ENCODE assay signal across 8 cellular contexts in genomic region chr22:31944700-31945477, GRCh38. TPM values are rescaled to one million over a fixed set of nuclear protein-coding genes. Genes with fewer than 3 reads are reported as not detected.
DNase-seq lines count a peak whose midpoint lies in the region; ATAC-seq, FAIRE-seq and TF ChIP-seq lines count a peak whose summit lies in the region.

No MANE protein-coding gene starts in this region.

- TF ChIP-seq POLR2A in body of pancreas (IDR thresholded peaks at IDR 0.05) = peak in 1 of 3 donors; percentile 43

- H3K4me3 ChIP-seq in body of pancreas = peak overlapping the region; percentile 55 to 71
- H3K4me3 ChIP-seq in keratinocyte (ENCODE audit: control insufficient read depth in 2 of 3, extremely low read depth in 1 of 3, insufficient read depth in 2 of 3, low read depth in 1 of 3, low read length in 3 of 3) = peak overlapping the region; percentile 94 to 98 (median 94)

- peak overlapping the region; percentile 99 for H3K4me2 ChIP-seq in keratinocyte (ENCODE audit: control insufficient read depth, extremely low read depth, insufficient read depth, low read depth, low read length)

- H3K27ac ChIP-seq in body of pancreas (peak overlapping the region; percentile 91 to 98 (median 96)), keratinocyte (ENCODE audit: control insufficient read depth, insufficient read depth, low read length) (peak overlapping the region; percentile 91)

- H4K20me1 ChIP-seq in keratinocyte (ENCODE audit: control insufficient read depth, extremely low read depth, insufficient read depth, low read length) = peaks cover 16% of the 10 kb centered on the region

- intact Hi-C loops in body of pancreas (cut with DNase I) = no loop called here

- H3K36me3 ChIP-seq in body of pancreas (replicated peaks in 1 of 2; ENCODE audit: insufficient read depth in 1 of 2, low read depth in 2 of 2) (no peaks in the 10 kb centered on the region), keratinocyte (ENCODE audit: control insufficient read depth in 2 of 2, extremely low read depth in 1 of 2, insufficient read depth in 2 of 2, low read length in 2 of 2) (peaks cover 10 to 29% of the 10 kb centered on the region in 2 experiments)

- 0 to 1% methylated on average over 17 to 36 of the region's 77 CpGs for WGBS in body of pancreas, 2 donors

- peaks cover 36% of the 10 kb centered on the region for H3K4me1 ChIP-seq in body of pancreas
- peaks cover 27% of the 10 kb centered on the region for H3K4me1 ChIP-seq in keratinocyte (ENCODE audit: control insufficient read depth, extremely low read depth, insufficient read depth, low read length)

- peak; percentile 15 for ATAC-seq in HG02870 (IDR thresholded peaks at IDR 0.05; ENCODE audit: unreplicated experiment)
- peak; percentile 36 for ATAC-seq in body of pancreas
- ATAC-seq in GM18870 (IDR thresholded peaks at IDR 0.05; ENCODE audit: unreplicated experiment) = no peak

- peak; percentile 29 for FAIRE-seq in keratinocyte (lab: Jason Lieb, UNC)

- no peaks in the 10 kb centered on the region for H3K9me1 ChIP-seq in keratinocyte (ENCODE audit: control insufficient read depth, extremely low read depth, insufficient read depth, low read length)

- peak; percentile 28 for DNase-seq in NCI-H2029 (lab: John Stamatoyannopoulos, UW)
- DNase-seq in NCI-H2029 treated with DMSO at 0.1 percent for 48 hours (lab: John Stamatoyannopoulos, UW) = no peak
- DNase-seq in RPMI8226 = peak; percentile 34
- DNase-seq in body of pancreas = peak in 3 of 4 donors; percentile 41 to 60 (median 55)
- no peak for DNase-seq in keratinocyte (ENCODE audit: low read depth, low spot score)
- DNase-seq in stimulated activated CD4-positive, alpha-beta T cell treated with anti-CD3 and anti-CD28 coated beads, Interleukin-1b, Interleukin-23, amount 100 ng/mL, for 4 hours (ENCODE audit: low read depth in 2 of 2) = peak; percentile 7 to 29

- H3K9me3 ChIP-seq in body of pancreas (no peaks in the 10 kb centered on the region), keratinocyte (ENCODE audit: control insufficient read depth, low read depth, low read length) (no peaks in the 10 kb centered on the region)

- dilution Hi-C loops in keratinocyte (cut with MboI; ENCODE audit: extremely low pct_ligation_motif_present, low sequenced_read_pairs) = no loop called here

- H3K9ac ChIP-seq in keratinocyte (ENCODE audit: control insufficient read depth, extremely low read depth, insufficient read depth, low read length) = peak overlapping the region; percentile 95

- H3K27me3 ChIP-seq in body of pancreas (no peaks in the 10 kb centered on the region), keratinocyte (ENCODE audit: control insufficient read depth, extremely low read depth, insufficient read depth, low read length) (no peaks in the 10 kb centered on the region)

- peaks cover 54% of the 10 kb centered on the region for H3K79me2 ChIP-seq in keratinocyte (ENCODE audit: control insufficient read depth, insufficient read depth, low read length)

- TF ChIP-seq CTCF in body of pancreas (IDR thresholded peaks at IDR 0.05) (peak in 1 of 7 experiments; percentile 10), keratinocyte (optimal IDR thresholded peaks at IDR 0.05 in 1 of 3, IDR thresholded peaks at IDR 0.05 in 1 of 3, conservative IDR thresholded peaks at IDR 0.05 in 1 of 3; ENCODE audit: extremely low read depth in 1 of 3, insufficient read depth in 2 of 3, low read length in 3 of 3) (peak in 1 of 3 experiments; percentile 9)

- H2AFZ ChIP-seq in keratinocyte (ENCODE audit: control insufficient read depth, low read length) = peak overlapping the region; percentile 49

RNA-seq across cellular contexts. Expression of gene YWHAH, which starts 0.6 kb away (rescaled TPM):
- 10 to 100 TPM; 62.6 to 77.8 TPM for total RNA-seq in body of pancreas
- 63.7 to 194 TPM (median 108 TPM) in 3 replicates for polyA plus RNA-seq in keratinocyte
- polyA plus RNA-seq in keratinocyte (2011; ENCODE audit: low read depth) = 30.9 TPM
- polyA plus RNA-seq in keratinocyte (2011; cell fraction: cytosol; rRNA removed) = 138 and 189 TPM in 2 replicates
- polyA plus RNA-seq in keratinocyte (2011; cell fraction: nucleus; rRNA removed) = 70.1 and 75.6 TPM in 2 replicates
- polyA plus RNA-seq in keratinocyte (2012; ENCODE audit: low replicate concordance) = 90.5 and 148 TPM in 2 replicates
- polyA minus RNA-seq in keratinocyte = 48.3 to 130 TPM (median 66.6 TPM) in 3 replicates
- polyA minus RNA-seq in keratinocyte (2011; cell fraction: cytosol; rRNA and poly(A)+ RNA removed) = 80.0 TPM
- 13.3 and 30.2 TPM in 2 replicates for polyA minus RNA-seq in keratinocyte (2011; cell fraction: nucleus; rRNA and poly(A)+ RNA removed)

Comparison
In these comparisons a context has a peak if more than half of its experiments do, and no peak if none do; other contexts are left out.
1. DNase-seq: peak in NCI-H2029 (single experiment), RPMI8226 (single experiment), body of pancreas (3 of 4) and stimulated activated CD4-positive, alpha-beta T cell treated with anti-CD3 and anti-CD28 coated beads, Interleukin-1b, Interleukin-23, amount 100 ng/mL, for 4 hours (2 of 2); none in NCI-H2029 treated with DMSO at 0.1 percent for 48 hours (single experiment) and keratinocyte (single experiment).